In genomic region chr15:68177747-68178146, GRCh38 we compare ENCODE assay signal across 17 cellular contexts. TPM values are rescaled to one million over a fixed set of nuclear protein-coding genes. Genes with fewer than 3 reads are reported as not detected.
A peak's percentile ranks its signal among the peaks of the same experiment; 100 is the strongest.
DNase-seq lines count a peak whose midpoint lies in the region; ATAC-seq and TF ChIP-seq lines count a peak whose summit lies in the region.
"Had no signal": no experiment of that assay in that cellular context is flagged by ENCODE, and none has a peak within 500 bp of the region (broad histone marks: within the 10 kb centered on the region; RNA-seq: fewer than 3 reads in every experiment).

No MANE protein-coding gene starts in this region.

- dilution Hi-C loops in IMR-90 (cut with HindIII; ENCODE audit: low sequenced_read_pairs, unreplicated experiment): no loop called here

- no peak overlapping the region for H3K27ac ChIP-seq in CD4-positive, CD25-positive, alpha-beta regulatory T cell (ENCODE audit: insufficient read depth, low read length, poor library complexity, severe bottlenecking)
- peak overlapping the region; percentile 63; the same call in 1 of the 2 replicates for H3K27ac ChIP-seq in IMR-90 (ENCODE audit: insufficient read depth, low read length)
- H3K27ac ChIP-seq in esophagus muscularis mucosa (replicated peaks in 1 of 4): peak overlapping the region; percentile 65 to 70 (median 68)

- H3K4me3 ChIP-seq in CD4-positive, CD25-positive, alpha-beta regulatory T cell (ENCODE audit: low read depth, low read length): no peak overlapping the region
- H3K4me3 ChIP-seq in IMR-90 (ENCODE audit: insufficient read depth, low read depth, low read length) (no peak overlapping the region), esophagus muscularis mucosa (no peak overlapping the region), retinal pigment epithelial cell (ENCODE audit: low read length) (no peak overlapping the region)

- H3K14ac ChIP-seq in IMR-90 (replicated peaks; ENCODE audit: low read depth, low read length): no peak overlapping the region

- H3K79me1 ChIP-seq in IMR-90 (ENCODE audit: low read depth in 1 of 2, low read length in 2 of 2): peaks cover 5 to 6% of the 10 kb centered on the region in 2 experiments; a peak in 3 of 4 replicates

- H3K56ac ChIP-seq in IMR-90 (ENCODE audit: extremely low read depth, insufficient read depth, low read length): no peak overlapping the region

- CTCF ChIA-PET in IMR-90 (lab: Yijun Ruan, JAX): no interaction called here

- no peak for TF ChIP-seq RAD21 in IMR-90 (IDR thresholded peaks at IDR 0.05; ENCODE audit: low read length)

- in situ Hi-C loops in IMR-90 (cut with MboI; ENCODE audit: low sequenced_read_pairs): no loop called here

- peaks cover 1 to 6% (median 4%) of the 10 kb centered on the region in 4 donors for H3K4me1 Mint-ChIP-seq in CD4-positive, CD25-positive, alpha-beta regulatory T cell

- H3K4ac ChIP-seq in IMR-90 (ENCODE audit: low read depth, low read length): no peak overlapping the region

- no peak overlapping the region for H2BK15ac ChIP-seq in IMR-90 (ENCODE audit: low read depth, low read length)

- H2BK5ac ChIP-seq in IMR-90 (ENCODE audit: low read depth, low read length, poor library complexity, severe bottlenecking): peak overlapping the region; percentile 41

- no peak for DNase-seq in CD4-positive, CD25-positive, alpha-beta regulatory T cell
- DNase-seq in IMR-90: peak; percentile 61
- DNase-seq in esophagus muscularis mucosa (ENCODE audit: extremely low spot score): no peak
- peak; percentile 21 for DNase-seq in retinal pigment epithelial cell (ENCODE audit: low read depth)
- DNase-seq in ureter (ENCODE audit: low spot score): no peak
- no peak for DNase-seq in NCI-H187 treated with DMSO at 0.1 percent for 48 hours (lab: John Stamatoyannopoulos, UW)
- DNase-seq in posterior vena cava (ENCODE audit: low spot score): no peak
- DNase-seq: activated naive CD4-positive, alpha-beta T cell treated with anti-CD3 and anti-CD28 coated beads, Interleukin-2, amount 10 ng/mL, durations not matched to agents 7 days and 5 days; GOT3; head of caudate nucleus; midbrain; NCI-H345; NK-92 treated with Interleukin-12 subunit alpha and Interleukin-12 subunit beta, amount 100 ng/mL, for 24 hours; stimulated activated naive CD8-positive, alpha-beta T cell treated with anti-CD3 and anti-CD28 coated beads, Interleukin-15, Interleukin-2, amounts not matched to agents 100 U/mL and 50 U/mL, for 24 hours had no signal

- no peak overlapping the region for H4K8ac ChIP-seq in IMR-90 (ENCODE audit: low read depth in 2 of 2, low read length in 2 of 2)

- H3K36me3 Mint-ChIP-seq in CD4-positive, CD25-positive, alpha-beta regulatory T cell: peaks cover 37% of the 10 kb centered on the region

- intact Hi-C loops in IMR-90 (cut with micrococcal nuclease): no loop called here
- intact Hi-C loops in esophagus muscularis mucosa (cut with DNase I): no loop called here
- intact Hi-C loops in posterior vena cava (cut with DNase I): no loop called here

- H3K27me3 ChIP-seq in CD4-positive, CD25-positive, alpha-beta regulatory T cell (ENCODE audit: control insufficient read depth, insufficient read depth, low read length): no peaks in the 10 kb centered on the region
- no peaks in the 10 kb centered on the region for H3K27me3 ChIP-seq in IMR-90 (ENCODE audit: control insufficient read depth, insufficient read depth, low read length)
- no peaks in the 10 kb centered on the region for H3K27me3 ChIP-seq in esophagus muscularis mucosa

- no peaks in the 10 kb centered on the region for H3K9me3 ChIP-seq in CD4-positive, CD25-positive, alpha-beta regulatory T cell (ENCODE audit: control insufficient read depth in 2 of 2, low read length in 2 of 2)
- H3K9me3 ChIP-seq in IMR-90 (ENCODE audit: control insufficient read depth, insufficient read depth, low read length): no peaks in the 10 kb centered on the region
- no peaks in the 10 kb centered on the region for H3K9me3 ChIP-seq in esophagus muscularis mucosa

- H3K4me1 ChIP-seq in CD4-positive, CD25-positive, alpha-beta regulatory T cell (ENCODE audit: control insufficient read depth, insufficient read depth, low read length, poor library complexity, severe bottlenecking): no peaks in the 10 kb centered on the region
- peaks cover 6% of the 10 kb centered on the region for H3K4me1 ChIP-seq in IMR-90 (ENCODE audit: control insufficient read depth, insufficient read depth, low read length)
- H3K4me1 ChIP-seq in esophagus muscularis mucosa: peaks cover 9 to 34% (median 23%) of the 10 kb centered on the region in 4 donors

- H4K5ac ChIP-seq in IMR-90 (ENCODE audit: low read depth, low read length): peak overlapping the region; percentile 35

- no peaks in the 10 kb centered on the region for H3K9me3 Mint-ChIP-seq in CD4-positive, CD25-positive, alpha-beta regulatory T cell
- H3K9me3 Mint-ChIP-seq: activated naive CD4-positive, alpha-beta T cell treated with anti-CD3 and anti-CD28 coated beads, Interleukin-2, amount 10 ng/mL, durations not matched to agents 7 days and 5 days; T-helper 1 cell treated with Interleukin-12 subunit alpha and Interleukin-12 subunit beta and Interleukin-4 antibody, amounts not matched to agents 30 μg/mL and 1 μg/mL, for 36 hours had no signal

- peak overlapping the region; percentile 57 for H3K4me2 ChIP-seq in IMR-90 (ENCODE audit: low read depth, low read length)

- H2AFZ ChIP-seq in IMR-90 (replicated peaks; ENCODE audit: low read length, poor library complexity): no peak overlapping the region

- no peak for ATAC-seq in CD4-positive, CD25-positive, alpha-beta regulatory T cell (ENCODE audit: low read depth in 2 of 2)
- peak; percentile 85 for ATAC-seq in IMR-90 (ENCODE audit: low read depth)
- no peak for ATAC-seq in GM18498 (IDR thresholded peaks at IDR 0.05; ENCODE audit: unreplicated experiment)
- ATAC-seq: activated CD4-positive, CD25-positive, alpha-beta regulatory T cell treated with anti-CD3 and anti-CD28 coated beads, Interleukin-2, amount 50 U/mL, for 24 hours; stimulated activated naive CD8-positive, alpha-beta T cell treated with anti-CD3 and anti-CD28 coated beads, Interleukin-15, Interleukin-2, amounts not matched to agents 100 U/mL and 50 U/mL, for 24 hours had no signal

- no peak overlapping the region for H3K9ac ChIP-seq in IMR-90 (ENCODE audit: low read depth, low read length)

- peaks cover 6% of the 10 kb centered on the region for H3K9me1 ChIP-seq in IMR-90 (ENCODE audit: insufficient read depth, low read length)

- no peaks in the 10 kb centered on the region for H3K27me3 Mint-ChIP-seq in CD4-positive, CD25-positive, alpha-beta regulatory T cell
- H3K27me3 Mint-ChIP-seq: activated naive CD4-positive, alpha-beta T cell treated with anti-CD3 and anti-CD28 coated beads, Interleukin-2, amount 10 ng/mL, durations not matched to agents 7 days and 5 days had no signal

- TF ChIP-seq EP300 in esophagus muscularis mucosa (IDR thresholded peaks at IDR 0.05): no peak

- H3K18ac ChIP-seq in IMR-90 (ENCODE audit: low read depth, low read length): peak overlapping the region; percentile 70; the same call in 1 of the 2 replicates

- H3K4me3 Mint-ChIP-seq in CD4-positive, CD25-positive, alpha-beta regulatory T cell: no peak overlapping the region
- H3K4me3 Mint-ChIP-seq: activated naive CD4-positive, alpha-beta T cell treated with anti-CD3 and anti-CD28 coated beads, Interleukin-2, amount 10 ng/mL, durations not matched to agents 7 days and 5 days; T-helper 1 cell treated with Interleukin-12 subunit alpha and Interleukin-12 subunit beta and Interleukin-4 antibody, amounts not matched to agents 30 μg/mL and 1 μg/mL, for 36 hours had no signal

- peak overlapping the region; percentile 5 to 49 (median 43) for H3K27ac Mint-ChIP-seq in CD4-positive, CD25-positive, alpha-beta regulatory T cell
- H3K27ac Mint-ChIP-seq: activated naive CD4-positive, alpha-beta T cell treated with anti-CD3 and anti-CD28 coated beads, Interleukin-2, amount 10 ng/mL, durations not matched to agents 7 days and 5 days; T-helper 1 cell treated with Interleukin-12 subunit alpha and Interleukin-12 subunit beta and Interleukin-4 antibody, amounts not matched to agents 30 μg/mL and 1 μg/mL, for 36 hours had no signal

- no peak for TF ChIP-seq POLR2A in IMR-90 (IDR thresholded peaks at IDR 0.05; ENCODE audit: low read depth, low read length)
- no peak for TF ChIP-seq POLR2A in esophagus muscularis mucosa (IDR thresholded peaks at IDR 0.05; ENCODE audit: low read depth)

- no peak overlapping the region for H3K23ac ChIP-seq in IMR-90 (ENCODE audit: low read depth, low read length)

- H2AK5ac ChIP-seq in IMR-90 (ENCODE audit: low read depth, low read length): no peak overlapping the region

- BruUV-seq in IMR-90 (replicated peaks; lab: Mats Ljungman, UMichigan): no TSS peak

- H4K91ac ChIP-seq in IMR-90 (ENCODE audit: insufficient read depth, low read depth, low read length): no peak overlapping the region

- no peak overlapping the region for H2AK9ac ChIP-seq in IMR-90 (replicated peaks; ENCODE audit: low read depth, low read length, poor library complexity)

- no peak overlapping the region for H2BK120ac ChIP-seq in IMR-90 (ENCODE audit: low read depth, low read length)

- H2BK20ac ChIP-seq in IMR-90 (ENCODE audit: low read depth, low read length): no peak overlapping the region

- TF ChIP-seq CTCF in IMR-90 (conservative IDR thresholded peaks at IDR 0.05; ENCODE audit: low read depth, low read length) (no peak), esophagus muscularis mucosa (IDR thresholded peaks at IDR 0.05) (no peak), retinal pigment epithelial cell (conservative IDR thresholded peaks at IDR 0.05; ENCODE audit: low read depth, low read length) (no peak)

- H3K36me3 ChIP-seq in CD4-positive, CD25-positive, alpha-beta regulatory T cell (ENCODE audit: control insufficient read depth, insufficient read depth, low read length): peaks cover 74% of the 10 kb centered on the region
- peaks cover 18% of the 10 kb centered on the region for H3K36me3 ChIP-seq in IMR-90 (ENCODE audit: control insufficient read depth, insufficient read depth, low read length)
- peaks cover 9 to 84% (median 49%) of the 10 kb centered on the region in 4 donors for H3K36me3 ChIP-seq in esophagus muscularis mucosa

- no peaks in the 10 kb centered on the region for H4K20me1 ChIP-seq in IMR-90 (ENCODE audit: insufficient read depth, low read length)

- POLR2A ChIA-PET in IMR-90 (lab: Charles Lee; ENCODE audit: unreplicated experiment): no interaction called here

RNA-seq across cellular contexts. Expression of gene CALML4, which starts 27.4 kb away (rescaled TPM):
- 3.2 TPM for total RNA-seq in CD4-positive, CD25-positive, alpha-beta regulatory T cell
- polyA plus RNA-seq in CD4-positive, CD25-positive, alpha-beta regulatory T cell: 1 to 10 TPM in 1 of 4 donors, under 1 TPM in 3; 0.17 to 1.4 (median 0.51) TPM
- total RNA-seq in IMR-90 (2012; rRNA removed) (0.36 and 0.56 TPM in 2 replicates), esophagus muscularis mucosa (10 to 100 TPM; 14.2 to 45.8 (median 32.1) TPM), ureter (6.3 TPM), posterior vena cava (1 to 10 TPM; 5.7 to 8.4 TPM)
- 0.89 and 1.3 TPM in 2 replicates for polyA plus RNA-seq in IMR-90 (2012; rRNA removed)
- 0.25 and 0.43 TPM in 2 replicates for polyA plus RNA-seq in IMR-90 (2012; cell fraction: cytosol; rRNA removed)
- polyA plus RNA-seq in IMR-90 (2012; cell fraction: nucleus; rRNA removed; ENCODE audit: low replicate concordance): 2.5 and 7.9 TPM in 2 replicates

RNA-seq across cellular contexts. Expression of gene CLN6, which starts 51.8 kb away (rescaled TPM):
- 14.2 TPM for total RNA-seq in CD4-positive, CD25-positive, alpha-beta regulatory T cell
- 1 to 10 TPM; 1.4 to 1.9 (median 1.5) TPM for polyA plus RNA-seq in CD4-positive, CD25-positive, alpha-beta regulatory T cell
- 5.3 and 6.5 TPM in 2 replicates for total RNA-seq in IMR-90 (2012; rRNA removed)
- 31.9 and 33.8 TPM in 2 replicates for polyA plus RNA-seq in IMR-90 (2012; rRNA removed)
- polyA plus RNA-seq in IMR-90 (2012; cell fraction: cytosol; rRNA removed): 7.8 and 31.2 TPM in 2 replicates
- 26.1 and 47.2 TPM in 2 replicates for polyA plus RNA-seq in IMR-90 (2012; cell fraction: nucleus; rRNA removed; ENCODE audit: low replicate concordance)
- total RNA-seq in esophagus muscularis mucosa: 10 to 100 TPM; 13.4 to 18.2 (median 16.1) TPM
- total RNA-seq in ureter: 45.3 TPM
- total RNA-seq in posterior vena cava: 10 to 100 TPM; 14.9 TPM

Comparison
In these comparisons a context has a peak if more than half of its experiments do, and no peak if none do; other contexts are left out.
1. DNase-seq: peak in IMR-90 (single experiment) and retinal pigment epithelial cell (single experiment); none in CD4-positive, CD25-positive, alpha-beta regulatory T cell (0 of 3), esophagus muscularis mucosa (single experiment), ureter (single experiment), NCI-H187 treated with DMSO at 0.1 percent for 48 hours (single experiment) and posterior vena cava (single experiment).